ENCODE assay signal across 18 cellular contexts in genomic region chr7:142503036-142503435, GRCh38.
DNase-seq lines count a peak whose midpoint lies in the region; TF ChIP-seq lines count a peak whose summit lies in the region.
"Had no signal": no experiment of that assay in that cellular context is flagged by ENCODE, and none has a peak within 500 bp of the region (broad histone marks: within the 10 kb centered on the region; RNA-seq: fewer than 3 reads in every experiment).

No MANE protein-coding gene starts in this region.

- H3K4me2 ChIP-seq in parathyroid adenoma (ENCODE audit: low read length): peak overlapping the region; percentile 36
- H3K4me2 ChIP-seq: A549, BLaER1 had no signal

- no peak for TF ChIP-seq CTCF in parathyroid adenoma (IDR thresholded peaks at IDR 0.05)

- DNase-seq in NCI-H2171 treated with DMSO at 0.1 percent for 48 hours (lab: John Stamatoyannopoulos, UW): peak; percentile 62
- no peak for DNase-seq in NCI-H2171 (lab: John Stamatoyannopoulos, UW)
- DNase-seq in caudate nucleus (lab: John Stamatoyannopoulos, UW): no peak
- no peak for DNase-seq in HUDEP-2 (lab: John Stamatoyannopoulos, UW; ENCODE audit: unreplicated experiment in 76 of 76)
- DNase-seq in MG63: no peak
- DNase-seq in posterior vena cava (ENCODE audit: low spot score): no peak
- DNase-seq: CD4-positive, alpha-beta memory T cell; DMS153; DMS79; GDM1; GM23248; IMR-90 had no signal

- peaks cover 35% of the 10 kb centered on the region for H3K4me1 ChIP-seq in parathyroid adenoma
- H3K4me1 ChIP-seq: A549, HAP-1 had no signal

- no peaks in the 10 kb centered on the region for H3K9me3 ChIP-seq in parathyroid adenoma (ENCODE audit: control insufficient read depth, low read length)
- no peaks in the 10 kb centered on the region for H3K9me3 ChIP-seq in MG63
- H3K9me3 ChIP-seq: A549, BLaER1, HAP-1 had no signal

- H3K9ac ChIP-seq in parathyroid adenoma: no peak overlapping the region
- H3K9ac ChIP-seq: BLaER1, GM23248 had no signal

- intact Hi-C loops in posterior vena cava (cut with DNase I): no loop called here

- H3K4me3 ChIP-seq in parathyroid adenoma (ENCODE audit: low read depth, low read length) (no peak overlapping the region), MG63 (no peak overlapping the region)
- H3K4me3 ChIP-seq: A549, BLaER1, GM23248, HAP-1 had no signal

- H3K36me3 ChIP-seq in parathyroid adenoma (ENCODE audit: control insufficient read depth, insufficient read depth, low read length) (no peaks in the 10 kb centered on the region), MG63 (no peaks in the 10 kb centered on the region)
- H3K36me3 ChIP-seq: BLaER1, HAP-1 had no signal

- H3K27ac ChIP-seq in caudate nucleus (ENCODE audit: low read depth, low read length): peak overlapping the region; percentile 9
- H3K27ac ChIP-seq in parathyroid adenoma: peak overlapping the region; percentile 30
- H3K27ac ChIP-seq: 22Rv1, A549, BLaER1, GM23248, HL-60 had no signal

- H2AFZ ChIP-seq in parathyroid adenoma: peak overlapping the region; percentile 7
- H2AFZ ChIP-seq: GM23248 had no signal

- no peaks in the 10 kb centered on the region for H3K27me3 ChIP-seq in parathyroid adenoma (ENCODE audit: control insufficient read depth, insufficient read depth, low read length)
- H3K27me3 ChIP-seq in MG63: no peaks in the 10 kb centered on the region
- H3K27me3 ChIP-seq: BLaER1 had no signal

- H3K79me2 ChIP-seq in parathyroid adenoma: no peaks in the 10 kb centered on the region
